In the genomic region with DNA sequence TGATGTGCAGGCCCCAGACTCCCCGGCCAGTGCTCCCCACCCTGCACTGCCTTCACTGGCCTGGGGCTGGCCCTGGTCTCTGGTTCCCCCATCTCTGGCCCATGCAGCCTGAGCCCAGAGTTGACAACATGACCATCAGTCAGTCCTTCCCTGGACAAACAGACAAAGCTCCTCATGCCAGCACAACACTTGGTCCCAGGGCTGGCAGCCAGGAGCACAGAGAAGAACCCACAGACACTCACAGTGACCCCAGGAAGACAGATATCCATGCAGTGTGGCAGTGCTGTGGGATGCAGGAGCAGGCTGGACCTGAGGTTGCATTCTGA, we compare ENCODE assay signal across 17 cellular contexts. TPM values are rescaled to one million over a fixed set of nuclear protein-coding genes. Genes with fewer than 3 reads are reported as not detected.
DNase-seq lines count a peak whose midpoint lies in the region; ATAC-seq and TF ChIP-seq lines count a peak whose summit lies in the region.
"Had no signal": no experiment of that assay in that cellular context is flagged by ENCODE, and none has a peak within 500 bp of the region (broad histone marks: within the 10 kb centered on the region; RNA-seq: fewer than 3 reads in every experiment).

No MANE protein-coding gene starts in this region.

- no peaks in the 10 kb centered on the region for H3K9me3 Mint-ChIP-seq in CD8-positive, alpha-beta T cell
- H3K9me3 Mint-ChIP-seq: CD14-positive monocyte; CD8-positive, alpha-beta memory T cell; GM23338; HFFc6 had no signal

- no peak overlapping the region for H3K4me2 ChIP-seq in Karpas-422 (ENCODE audit: low read depth, low read length, poor library complexity, severe bottlenecking)
- H3K4me2 ChIP-seq: GM23338 had no signal

- H3K4me3 ChIP-seq in Karpas-422 (ENCODE audit: low read length), result no peak overlapping the region
- no peak overlapping the region for H3K4me3 ChIP-seq in CD8-positive, alpha-beta T cell (ENCODE audit: low read depth, low read length)
- H3K4me3 ChIP-seq: GM23338, K562 had no signal

- H3K9me2 ChIP-seq in Karpas-422 (replicated peaks; ENCODE audit: insufficient read depth, low read length), result no peaks in the 10 kb centered on the region

- no peaks in the 10 kb centered on the region for H3K9me3 ChIP-seq in Karpas-422 (ENCODE audit: low read length)
- H3K9me3 ChIP-seq in CD8-positive, alpha-beta T cell (ENCODE audit: low read length), result no peaks in the 10 kb centered on the region

- ATAC-seq in Right ventricle myocardium superior (ENCODE audit: poor library complexity) (no peak), Right ventricle myocardium inferior (no peak), GM21737 (IDR thresholded peaks at IDR 0.05; ENCODE audit: unreplicated experiment) (no peak)
- ATAC-seq in CD8-positive, alpha-beta T cell, result no peak
- ATAC-seq: GM23338, K562 had no signal

- CTCF ChIA-PET in CD8-positive, alpha-beta T cell (lab: Charles Lee), result interaction anchor here (1.2 to 1.6 kb wide), 3 partner anchors 33 to 56 kb away, joined by 3 to 5 read pairs (median 4); no protein-coding TSS in a partner anchor

- no peak overlapping the region for H2AFZ ChIP-seq in Karpas-422 (ENCODE audit: low read length)
- H2AFZ ChIP-seq: GM23338 had no signal

- H3K27me3 ChIP-seq in Karpas-422 (ENCODE audit: low read length), result no peaks in the 10 kb centered on the region
- no peaks in the 10 kb centered on the region for H3K27me3 ChIP-seq in CD8-positive, alpha-beta T cell (ENCODE audit: insufficient read depth, low read length)

- no peak overlapping the region for H3K27ac Mint-ChIP-seq in CD8-positive, alpha-beta T cell
- H3K27ac Mint-ChIP-seq: B cell, CD14-positive monocyte, GM23338, HFFc6 had no signal

- no peak overlapping the region for H3K27ac ChIP-seq in Karpas-422 (ENCODE audit: low read length)
- H3K27ac ChIP-seq in CD8-positive, alpha-beta T cell (ENCODE audit: low read depth, low read length), result no peak overlapping the region

- no peak for TF ChIP-seq CTCF in CD8-positive, alpha-beta T cell (IDR thresholded peaks at IDR 0.05)

- intact Hi-C loops in Right ventricle myocardium superior (cut with DNase I) (no loop called here), Right ventricle myocardium inferior (cut with DNase I) (no loop called here), posterior vena cava (cut with DNase I) (no loop called here)
- intact Hi-C loops in CD8-positive, alpha-beta T cell (cut with DNase I, micrococcal nuclease), result loop anchor here in 1 of 2 experiments (5.0 kb wide), 1 partner anchor 57 kb away; no protein-coding TSS in a partner anchor

- H3K36me3 ChIP-seq in Karpas-422 (ENCODE audit: insufficient read depth, low read length), result no peaks in the 10 kb centered on the region
- no peaks in the 10 kb centered on the region for H3K36me3 ChIP-seq in CD8-positive, alpha-beta T cell (ENCODE audit: insufficient read depth, low read length)

- no peak overlapping the region for H3K4me3 Mint-ChIP-seq in CD8-positive, alpha-beta T cell
- H3K4me3 Mint-ChIP-seq: B cell; CD14-positive monocyte; CD8-positive, alpha-beta memory T cell; GM23338; HFFc6 had no signal

- H3K4me1 Mint-ChIP-seq in CD8-positive, alpha-beta T cell (ENCODE audit: low read depth), result peaks cover 8% of the 10 kb centered on the region

- POLR2A ChIA-PET in CD8-positive, alpha-beta T cell (lab: Charles Lee), result interaction anchor here (1.8 kb wide), 1 partner anchor 29 kb away, joined by 4 read pairs; no protein-coding TSS in a partner anchor

- no peaks in the 10 kb centered on the region for H3K36me3 Mint-ChIP-seq in CD8-positive, alpha-beta T cell
- H3K36me3 Mint-ChIP-seq: CD14-positive monocyte; CD8-positive, alpha-beta memory T cell had no signal

- H3K79me2 ChIP-seq in Karpas-422 (ENCODE audit: low read length), result no peaks in the 10 kb centered on the region

- H3K4me1 ChIP-seq in Karpas-422 (ENCODE audit: low read length), result peaks cover 7% of the 10 kb centered on the region; the same call in 1 of the 2 replicates
- peaks cover 12% of the 10 kb centered on the region for H3K4me1 ChIP-seq in CD8-positive, alpha-beta T cell (ENCODE audit: insufficient read depth, low read length)

- H4K20me1 ChIP-seq in Karpas-422 (ENCODE audit: insufficient read depth, low read depth, low read length), result no peaks in the 10 kb centered on the region

- no peak overlapping the region for H3K9ac ChIP-seq in Karpas-422 (ENCODE audit: low read length)

- H3K27me3 Mint-ChIP-seq in CD8-positive, alpha-beta T cell (ENCODE audit: low read depth), result peaks cover 15% of the 10 kb centered on the region

- DNase-seq in Right ventricle myocardium superior (peak; percentile 33), Right ventricle myocardium inferior (ENCODE audit: missing footprints) (no peak), Karpas-422 (peak; percentile 16), germinal center (ENCODE audit: low spot score) (peak; percentile 1), posterior vena cava (ENCODE audit: low spot score) (peak; percentile 67), HUDEP-2 (lab: John Stamatoyannopoulos, UW; ENCODE audit: unreplicated experiment in 76 of 76) (no peak)
- no peak for DNase-seq in CD8-positive, alpha-beta T cell
- DNase-seq: 8988T, GF-D8, HCEC 1CT, HFFc6 had no signal

RNA-seq across cellular contexts. Expression of gene RASGEF1A, which starts 8.0 kb away (rescaled TPM):
- total RNA-seq in Right ventricle myocardium superior, result 1.6 TPM
- total RNA-seq in Right ventricle myocardium inferior, result 1.4 TPM
- total RNA-seq in Karpas-422 (2014; rRNA removed; shearing (Covaris generic); ENCODE audit: low replicate concordance), result not detected in 2 replicates
- total RNA-seq in posterior vena cava, result 1 to 10 TPM in 1 of 2 donors, under 1 TPM in 1; 0.81 to 1.1 TPM
- total RNA-seq in CD8-positive, alpha-beta T cell, result 1 to 10 TPM in 1 of 2 experiments, under 1 TPM in 1; 0.92 to 1.0 TPM
- total RNA-seq: HFFc6 had no signal

Comparison
In these comparisons a context has a peak if more than half of its experiments do, and no peak if none do; other contexts are left out.
1. DNase-seq: peak in Right ventricle myocardium superior (single experiment), Karpas-422 (single experiment), germinal center (single experiment) and posterior vena cava (single experiment); none in Right ventricle myocardium inferior (single experiment), HUDEP-2 (0 of 76) and CD8-positive, alpha-beta T cell (0 of 7).